Comparison of ENCODE assay signal across 29 cellular contexts in the genomic region with DNA sequence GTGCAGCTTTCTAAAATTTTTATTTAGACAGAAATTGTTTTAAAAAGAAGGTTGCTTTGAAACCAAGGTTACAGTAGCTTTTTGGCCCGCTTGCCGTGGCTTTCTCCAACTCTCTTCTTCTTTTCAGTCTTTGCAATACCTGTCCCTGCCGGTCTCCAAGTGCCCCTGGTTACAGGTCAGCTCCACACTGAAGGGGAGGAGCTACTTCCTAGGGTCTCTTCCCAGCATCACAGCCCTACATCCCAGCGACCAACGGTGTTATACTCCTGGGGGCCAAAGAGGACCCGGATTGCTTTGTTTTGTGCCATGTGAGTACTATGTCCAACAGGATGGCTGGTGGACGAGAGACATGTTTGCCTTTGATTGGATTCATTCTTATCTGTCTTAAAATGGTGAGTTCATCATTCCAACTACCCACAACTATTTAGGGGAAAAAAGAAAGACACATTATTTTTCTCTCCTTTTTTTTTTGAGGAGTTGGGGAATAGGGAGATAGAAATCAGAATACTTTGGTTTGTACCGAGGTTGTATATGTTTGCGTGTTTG. TPM values are rescaled to one million over a fixed set of nuclear protein-coding genes. Genes with fewer than 3 reads are reported as not detected.
A peak's percentile ranks its signal among the peaks of the same experiment; 100 is the strongest.
DNase-seq lines count a peak whose midpoint lies in the region; ATAC-seq, FAIRE-seq and TF ChIP-seq lines count a peak whose summit lies in the region.
"Had no signal": no experiment of that assay in that cellular context is flagged by ENCODE, and none has a peak within 500 bp of the region (broad histone marks: within the 10 kb centered on the region; RNA-seq: fewer than 3 reads in every experiment).

A gene with protein sequence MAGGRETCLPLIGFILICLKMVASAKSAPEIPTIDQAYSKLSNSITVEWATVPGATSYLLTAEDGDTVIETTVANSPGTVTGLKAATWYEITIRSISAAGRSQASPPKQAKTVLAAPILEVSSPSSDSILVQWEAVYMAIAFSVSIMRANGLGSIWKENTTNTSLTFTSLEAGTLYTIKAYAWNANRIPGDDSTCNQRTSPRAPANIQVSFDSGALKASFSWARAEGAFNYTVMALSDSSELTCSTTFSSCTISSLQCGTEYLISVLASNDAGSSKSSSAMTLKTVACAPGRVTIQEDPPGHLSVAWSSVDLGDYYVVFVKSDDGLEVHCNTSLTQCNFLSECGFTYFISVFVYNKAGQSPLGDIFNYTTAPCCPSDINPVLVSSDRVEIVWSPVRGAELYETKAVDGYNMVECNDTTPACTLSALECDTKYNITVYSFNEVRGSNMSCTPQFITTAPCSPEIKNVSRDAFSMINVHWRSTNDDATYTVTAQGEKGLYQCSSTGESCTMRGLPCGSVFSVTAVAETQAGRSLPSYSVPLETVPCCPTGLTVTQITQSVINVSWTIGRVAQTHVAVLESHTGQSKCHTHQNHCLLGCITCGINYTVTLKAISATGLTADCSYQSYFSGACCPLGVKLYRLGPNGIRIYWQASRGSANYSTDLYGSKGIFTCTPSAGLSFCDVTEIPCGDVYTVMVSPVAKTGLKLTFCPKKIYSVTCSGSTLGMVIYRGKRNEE (plus strand): TSS at position 304 of the 546 bp plus-strand sequence. CDS start 26 bp downstream, at position 330.

- H2AFZ ChIP-seq in GM23338, result no peak within 1 kb of the TSS
- H2AFZ ChIP-seq in H1 (ENCODE audit: low read length), result peak within 1 kb of the TSS; percentile 70; the same call in 1 of the 2 replicates
- H2AFZ ChIP-seq in mesenchymal stem cell (ENCODE audit: low read depth, low read length), result no peak within 1 kb of the TSS
- H2AFZ ChIP-seq: hepatocyte had no signal

- peaks cover 19% of the 10 kb centered on the region for H3K4me1 Mint-ChIP-seq in GM23338
- H3K4me1 Mint-ChIP-seq: naive B cell had no signal

- H3K9me3 Mint-ChIP-seq in GM23338, result no peaks in the 10 kb centered on the region
- H3K9me3 Mint-ChIP-seq: activated CD4-positive, alpha-beta T cell treated with anti-CD3 and anti-CD28 coated beads, Interleukin-2, amount 10 ng/mL, durations not matched to agents 24 days and 14 days; activated naive CD4-positive, alpha-beta T cell treated with anti-CD3 and anti-CD28 coated beads, Interleukin-2, amount 50 U/mL, for 72 hours; activated T-cell treated with anti-CD3 and anti-CD28 coated beads, Interleukin-2, amount 50 U/mL, for 72 hours; CD8-positive, alpha-beta memory T cell; naive B cell; stimulated activated naive CD8-positive, alpha-beta T cell treated with anti-CD3 and anti-CD28 coated beads, Interleukin-15, Interleukin-2, amounts not matched to agents 100 ng/mL and 50 ng/mL, for 24 hours had no signal

- H3K14ac ChIP-seq in H1 (ENCODE audit: insufficient read length), result no peak within 1 kb of the TSS
- no peak within 1 kb of the TSS for H3K14ac ChIP-seq in mesenchymal stem cell (ENCODE audit: low read length in 2 of 2)

- no peak within 1 kb of the TSS for H3K18ac ChIP-seq in H1 (ENCODE audit: extremely low read depth, low read length)
- no peak within 1 kb of the TSS for H3K18ac ChIP-seq in mesenchymal stem cell (ENCODE audit: low read depth in 1 of 2, low read length in 2 of 2)

- H3K79me1 ChIP-seq in H1 (ENCODE audit: low read depth, low read length), result no peaks in the 10 kb centered on the region
- no peaks in the 10 kb centered on the region for H3K79me1 ChIP-seq in mesenchymal stem cell (replicated peaks; ENCODE audit: low read length, poor library complexity, severe bottlenecking)

- CTCF ChIA-PET in H1 (lab: Charles Lee; ENCODE audit: partially characterized antibody), result interaction anchor here (0.7 to 6.3 kb wide), 3 partner anchors 11 to 30 kb away, joined by 3 to 29 read pairs (median 3); a partner anchor contains a TSS

- no peaks in the 10 kb centered on the region for H3K36me3 Mint-ChIP-seq in GM23338 (ENCODE audit: low read depth)
- H3K36me3 Mint-ChIP-seq: activated naive CD4-positive, alpha-beta T cell treated with anti-CD3 and anti-CD28 coated beads, Interleukin-2, amount 50 U/mL, for 72 hours; naive B cell had no signal

- H3K9ac ChIP-seq in H1 (replicated peaks in 1 of 4; ENCODE audit: extremely low read depth in 1 of 4, low read depth in 3 of 4, low read length in 3 of 4) (no peak within 1 kb of the TSS), mesenchymal stem cell (ENCODE audit: low read length) (no peak within 1 kb of the TSS)

- H3K27ac Mint-ChIP-seq in GM23338, result no peak within 1 kb of the TSS
- H3K27ac Mint-ChIP-seq: activated CD4-positive, alpha-beta T cell treated with anti-CD3 and anti-CD28 coated beads, Interleukin-2, amount 10 ng/mL, durations not matched to agents 24 days and 14 days; activated naive CD4-positive, alpha-beta T cell treated with anti-CD3 and anti-CD28 coated beads, Interleukin-2, amount 50 U/mL, for 72 hours; activated T-cell treated with anti-CD3 and anti-CD28 coated beads, Interleukin-2, amount 50 U/mL, for 72 hours; CD8-positive, alpha-beta memory T cell; naive B cell; stimulated activated naive CD8-positive, alpha-beta T cell treated with anti-CD3 and anti-CD28 coated beads, Interleukin-15, Interleukin-2, amounts not matched to agents 100 ng/mL and 50 ng/mL, for 24 hours had no signal

- no peaks in the 10 kb centered on the region for H3F3A ChIP-seq in GM23338 (replicated peaks; ENCODE audit: low read depth)

- TF ChIP-seq RAD21 in H1 (IDR thresholded peaks at IDR 0.05 in 1 of 2, conservative IDR thresholded peaks at IDR 0.05 in 1 of 2; ENCODE audit: low read depth in 2 of 2, low read length in 2 of 2), result no peak

- H2BK12ac ChIP-seq in H1 (ENCODE audit: low read depth, low read length) (no peak within 1 kb of the TSS), mesenchymal stem cell (ENCODE audit: low read length in 2 of 2) (peak within 1 kb of the TSS in 1 of 2 experiments; percentile 21)

- H3K27ac ChIP-seq in GM23338 (ENCODE audit: low read depth) (no peak within 1 kb of the TSS), H1 (ENCODE audit: low read depth, low read length) (no peak within 1 kb of the TSS), mesenchymal stem cell (ENCODE audit: low read length, poor library complexity, severe bottlenecking) (no peak within 1 kb of the TSS)
- H3K27ac ChIP-seq: hepatocyte, Peyer's patch, SJCRH30, tibial artery had no signal

- no peak within 1 kb of the TSS for H3K4ac ChIP-seq in H1 (replicated peaks; ENCODE audit: insufficient read length, low read depth, low read length)
- no peak within 1 kb of the TSS for H3K4ac ChIP-seq in mesenchymal stem cell (ENCODE audit: low read depth in 1 of 2, low read length in 2 of 2)

- H3K23ac ChIP-seq in H1 (ENCODE audit: insufficient read length), result no peak within 1 kb of the TSS
- H3K23ac ChIP-seq in mesenchymal stem cell (ENCODE audit: low read length in 2 of 2), result no peak within 1 kb of the TSS

- no peaks in the 10 kb centered on the region for H3K79me2 ChIP-seq in GM23338 (replicated peaks; ENCODE audit: insufficient read depth)
- H3K79me2 ChIP-seq in H1 (ENCODE audit: control insufficient read depth in 1 of 2, insufficient read depth in 2 of 2, low read length in 2 of 2), result no peaks in the 10 kb centered on the region
- H3K79me2 ChIP-seq: hepatocyte had no signal

- no peak within 1 kb of the TSS for H4K8ac ChIP-seq in H1 (ENCODE audit: extremely low read depth, insufficient read depth, low read length)
- peak within 1 kb of the TSS; percentile 19 for H4K8ac ChIP-seq in mesenchymal stem cell (ENCODE audit: low read length)

- no peak within 1 kb of the TSS for H2BK5ac ChIP-seq in H1 (ENCODE audit: low read depth, low read length)
- no peak within 1 kb of the TSS for H2BK5ac ChIP-seq in mesenchymal stem cell (ENCODE audit: low read depth, low read length, poor library complexity, severe bottlenecking)

- no peaks in the 10 kb centered on the region for H3K27me3 ChIP-seq in GM23338 (ENCODE audit: insufficient read depth)
- no peaks in the 10 kb centered on the region for H3K27me3 ChIP-seq in H1 (replicated peaks in 1 of 4; ENCODE audit: control insufficient read depth in 3 of 4, extremely low read depth in 1 of 4, insufficient read depth in 3 of 4, low read length in 3 of 4)
- peaks cover 0 to 3% of the 10 kb centered on the region in 2 experiments for H3K27me3 ChIP-seq in mesenchymal stem cell (ENCODE audit: control insufficient read depth in 1 of 2, insufficient read depth in 1 of 2, low read length in 2 of 2)
- H3K27me3 ChIP-seq: hepatocyte, MG63, Peyer's patch, SJCRH30, tibial artery had no signal

- peak; percentile 97 for ATAC-seq in GM23338
- ATAC-seq: activated naive CD4-positive, alpha-beta T cell treated with anti-CD3 and anti-CD28 coated beads, Interleukin-2, amount 50 U/mL, for 72 hours; activated T-cell treated with anti-CD3 and anti-CD28 coated beads, Interleukin-2, amount 50 U/mL, for 72 hours had no signal

- no peak within 1 kb of the TSS for H2BK15ac ChIP-seq in H1 (ENCODE audit: low read length)
- H2BK15ac ChIP-seq in mesenchymal stem cell (ENCODE audit: low read depth, poor library complexity, severe bottlenecking), result no peak within 1 kb of the TSS

- WGBS in H1 (ENCODE audit: extremely low coverage in 1 of 2, insufficient coverage in 1 of 2, insufficient read length in 1 of 2, insufficient replicate concordance in 2 of 2, low coverage in 1 of 2, low lambda C conversion rate in 2 of 2, missing lambda C conversion rate in 1 of 2), 2 experiments, result 47% methylated on average over 9 of the region's 9 CpGs; no CpG with 5 or more reads in 1 of the 2 experiments
- whole genome bisulfite sequencing in mesenchymal stem cell, result 48% methylated on average over 3 of the region's 9 CpGs

- H3K4me3 Mint-ChIP-seq in GM23338, result peak within 1 kb of the TSS; percentile 42; the same call in 2 of the 3 replicates
- H3K4me3 Mint-ChIP-seq: activated CD4-positive, alpha-beta T cell treated with anti-CD3 and anti-CD28 coated beads, Interleukin-2, amount 10 ng/mL, durations not matched to agents 24 days and 14 days; activated T-cell treated with anti-CD3 and anti-CD28 coated beads, Interleukin-2, amount 50 U/mL, for 72 hours; CD8-positive, alpha-beta memory T cell; naive B cell; stimulated activated naive CD8-positive, alpha-beta T cell treated with anti-CD3 and anti-CD28 coated beads, Interleukin-15, Interleukin-2, amounts not matched to agents 100 ng/mL and 50 ng/mL, for 24 hours had no signal

- H3K4me1 ChIP-seq in GM23338 (ENCODE audit: insufficient read depth) (peaks cover 5% of the 10 kb centered on the region; the same call in 1 of the 2 replicates), H1 (replicated peaks in 1 of 4; ENCODE audit: control insufficient read depth in 3 of 4, insufficient read depth in 4 of 4, low read length in 3 of 4) (no peaks in the 10 kb centered on the region), mesenchymal stem cell (ENCODE audit: control insufficient read depth, insufficient read depth, low read depth, low read length) (peaks cover 3% of the 10 kb centered on the region)
- H3K4me1 ChIP-seq: Peyer's patch, SJCRH30 had no signal

- no peaks in the 10 kb centered on the region for H3K23me2 ChIP-seq in H1 (ENCODE audit: low read depth, low read length)

- H2AK5ac ChIP-seq in H1 (ENCODE audit: low read depth, low read length), result no peak within 1 kb of the TSS
- H2AK5ac ChIP-seq in mesenchymal stem cell (ENCODE audit: low read length, severe bottlenecking), result no peak within 1 kb of the TSS

- H3K9me3 ChIP-seq in H1 (ENCODE audit: insufficient read depth in 2 of 2, low read depth in 1 of 2, low read length in 1 of 2), result no peaks in the 10 kb centered on the region
- no peaks in the 10 kb centered on the region for H3K9me3 ChIP-seq in mesenchymal stem cell (ENCODE audit: control insufficient read depth, low read length)
- H3K9me3 ChIP-seq: MG63, Peyer's patch, SJCRH30, tibial artery had no signal

- H3K4me3 ChIP-seq in GM23338 (no peak within 1 kb of the TSS), H1 (ENCODE audit: extremely low read depth in 1 of 4, insufficient read depth in 2 of 4, low read depth in 3 of 4, low read length in 4 of 4) (no peak within 1 kb of the TSS), mesenchymal stem cell (ENCODE audit: insufficient read depth in 1 of 2, low read depth in 1 of 2, low read length in 2 of 2) (no peak within 1 kb of the TSS)
- H3K4me3 ChIP-seq: hepatocyte, MG63, Peyer's patch, SJCRH30, tibial artery had no signal

- H4K91ac ChIP-seq in H1 (replicated peaks; ENCODE audit: insufficient read length, low read length), result no peak within 1 kb of the TSS
- no peak within 1 kb of the TSS for H4K91ac ChIP-seq in mesenchymal stem cell (ENCODE audit: low read length)

- H2BK120ac ChIP-seq in H1 (replicated peaks; ENCODE audit: low read depth, low read length) (no peak within 1 kb of the TSS), mesenchymal stem cell (ENCODE audit: low read depth, low read length) (no peak within 1 kb of the TSS)

- peaks cover 4% of the 10 kb centered on the region for H3K27me3 Mint-ChIP-seq in GM23338 (ENCODE audit: insufficient read depth, low read depth, poor library complexity)

- no peak within 1 kb of the TSS for H2BK20ac ChIP-seq in H1 (ENCODE audit: low read length)

- no peak within 1 kb of the TSS for H3K56ac ChIP-seq in H1 (replicated peaks; ENCODE audit: insufficient read length, low read depth, low read length)

- peaks cover 4% of the 10 kb centered on the region for H3K9me2 ChIP-seq in GM23338 (ENCODE audit: insufficient read depth)

- no peak for TF ChIP-seq EP300 in H1 (IDR thresholded peaks at IDR 0.05; ENCODE audit: borderline replicate concordance in 1 of 2, low read depth in 2 of 2, low read length in 2 of 2)

- H4K5ac ChIP-seq in H1 (ENCODE audit: insufficient read length, low read depth, low read length), result no peak within 1 kb of the TSS

- no peak for TF ChIP-seq POLR2A in H1 (IDR thresholded peaks at IDR 0.05; ENCODE audit: control extremely low read depth in 1 of 2, low read depth in 2 of 2, low read length in 2 of 2)

- POLR2A ChIA-PET in H1 (lab: Charles Lee; ENCODE audit: partially characterized antibody), result interaction anchor here (1.1 to 2.1 kb wide), 2 partner anchors 20 to 31 kb away, joined by 4 to 13 read pairs; a partner anchor contains a TSS

- peak; percentile 87 for DNase-seq in GM23338 (ENCODE audit: low spot score)
- peak; percentile 17 for DNase-seq in NCI-H146 treated with DMSO at 0.1 percent for 48 hours (lab: John Stamatoyannopoulos, UW; ENCODE audit: unreplicated experiment)
- peak in 1 of 2 experiments; percentile 52 for DNase-seq in H1 (ENCODE audit: low read depth in 1 of 2, low spot score in 2 of 2)
- DNase-seq in mesenchymal stem cell, result no peak
- no peak for DNase-seq in RPMI8226
- no peak for DNase-seq in NCI-H2196 treated with DMSO at 0.1 percent for 48 hours (lab: John Stamatoyannopoulos, UW; ENCODE audit: unreplicated experiment)
- DNase-seq in NCI-H2029 treated with DMSO at 0.1 percent for 48 hours (lab: John Stamatoyannopoulos, UW), result no peak
- DNase-seq: activated CD4-positive, alpha-beta T cell treated with anti-CD3 and anti-CD28 coated beads, Interleukin-2, amount 10 ng/mL, durations not matched to agents 24 days and 14 days; activated T-cell treated with anti-CD3 and anti-CD28 coated beads, Interleukin-2, amount 50 U/mL, for 72 hours; CD8-positive, alpha-beta memory T cell; DMS53; effector CD4-positive, alpha-beta T cell; erythroblast; foreskin melanocyte; MG63; naive B cell; NCI-H1417; NCI-H2171 treated with DMSO at 0.1 percent for 48 hours; NK-92 treated with Interleukin-12 subunit alpha and Interleukin-12 subunit beta, amount 100 ng/mL, for 24 hours; Peyer's patch; SJCRH30; T-helper 2 cell; tibial artery had no signal

- H3K4me2 ChIP-seq in GM23338, result no peak within 1 kb of the TSS
- no peak within 1 kb of the TSS for H3K4me2 ChIP-seq in H1 (ENCODE audit: insufficient read depth in 1 of 2, low read depth in 2 of 2, low read length in 2 of 2)
- no peak within 1 kb of the TSS for H3K4me2 ChIP-seq in mesenchymal stem cell (ENCODE audit: low read length, poor library complexity, severe bottlenecking)
- H3K4me2 ChIP-seq: hepatocyte had no signal

- H4K20me1 ChIP-seq in GM23338 (replicated peaks; ENCODE audit: insufficient read depth) (no peaks in the 10 kb centered on the region), H1 (replicated peaks in 1 of 2; ENCODE audit: control insufficient read depth in 1 of 2, insufficient read depth in 2 of 2, low read length in 2 of 2) (no peaks in the 10 kb centered on the region)

- H3K36me3 ChIP-seq in GM23338 (ENCODE audit: insufficient read depth) (no peaks in the 10 kb centered on the region), H1 (ENCODE audit: control insufficient read depth in 2 of 4, insufficient read depth in 4 of 4, low read length in 3 of 4) (no peaks in the 10 kb centered on the region), mesenchymal stem cell (ENCODE audit: control insufficient read depth in 1 of 2, insufficient read depth in 2 of 2, low read depth in 1 of 2, low read length in 2 of 2) (no peaks in the 10 kb centered on the region)
- H3K36me3 ChIP-seq: MG63, Peyer's patch, SJCRH30, tibial artery had no signal

- TF ChIP-seq CTCF in GM23338 (conservative IDR thresholded peaks at IDR 0.05; ENCODE audit: low read depth in 2 of 2) (no peak), H1 (IDR thresholded peaks at IDR 0.05; ENCODE audit: control extremely low read depth in 1 of 3, insufficient read depth in 1 of 3, low read depth in 1 of 3, low read length in 3 of 3) (no peak)

- FAIRE-seq in H1 (lab: Jason Lieb, UNC), result peak; percentile 96
- FAIRE-seq: GM12891 had no signal

RNA-seq across cellular contexts. Expression of the gene that starts here (rescaled TPM):
- 0.28 TPM in 1 of 2 replicates, not detected in the other for total RNA-seq in GM23338 (2014; rRNA removed; shearing (Covaris generic))
- 0.06 TPM in 1 of 2 replicates, not detected in the other for polyA plus RNA-seq in GM23338 (2016; fragmentation: Nextera tagmentation; extraction: Ambion mirVana)
- 0.13 and 0.36 TPM in 2 replicates for total RNA-seq in H1 (2021; fragmentation: NEBNext Ultra II Directional; extraction: Animal tissue kit (Norgen Biotek cat#: 25700))
- 0.09 and 0.20 TPM in 2 replicates for polyA plus RNA-seq in H1 (2011; rRNA removed)
- 0.19 TPM for polyA plus RNA-seq in H1 (2011; cell fraction: cytosol; rRNA removed)
- polyA plus RNA-seq in H1 (2011; cell fraction: nucleus; rRNA removed), result 0.20 TPM
- 0.16 to 0.24 TPM (median 0.20 TPM) in 4 replicates for polyA plus RNA-seq in H1 (2012, experiment 1 of 2)
- not detected for polyA plus RNA-seq in H1 (2012, experiment 2 of 2)
- 0.10 TPM for polyA plus RNA-seq in H1 (2013, experiment 1 of 2)
- polyA plus RNA-seq in H1 (2013, experiment 2 of 2), result 0.11 TPM
- polyA minus RNA-seq in H1 (2011; rRNA and poly(A)+ RNA removed), result 0.25 and 0.95 TPM in 2 replicates
- polyA minus RNA-seq in H1 (2011; cell fraction: cytosol; rRNA and poly(A)+ RNA removed), result not detected
- 0.30 TPM for polyA minus RNA-seq in H1 (2011; cell fraction: nucleus; rRNA and poly(A)+ RNA removed)
- not detected for polyA plus RNA-seq in mesenchymal stem cell (2013, experiment 1 of 2)
- polyA plus RNA-seq in mesenchymal stem cell (2013, experiment 2 of 2), result 0.01 TPM
- total RNA-seq: activated CD4-positive, alpha-beta T cell treated with anti-CD3 and anti-CD28 coated beads, Interleukin-2, amount 10 ng/mL, durations not matched to agents 24 days and 14 days; hepatocyte; mesenteric fat pad; osteocyte; Peyer's patch had no signal
- polyA plus RNA-seq: CD8-positive, alpha-beta memory T cell; hepatocyte had no signal

Comparison
In these comparisons a context has a peak if more than half of its experiments do, and no peak if none do; other contexts are left out.
1. Peak in DNase-seq and ATAC-seq in GM23338; RNA of the gene not detected or under 1 TPM.